In genomic region chr19:2290441-2291184, GRCh38 we compare ENCODE assay signal across 8 cellular contexts. TPM values are rescaled to one million over a fixed set of nuclear protein-coding genes. Genes with fewer than 3 reads are reported as not detected.
DNase-seq lines count a peak whose midpoint lies in the region; ATAC-seq, FAIRE-seq and TF ChIP-seq lines count a peak whose summit lies in the region.

No MANE protein-coding gene starts in this region.

- H3K36me3 ChIP-seq in OCI-LY7 (ENCODE audit: insufficient read depth, low read length) (no peaks in the 10 kb centered on the region), right atrium auricular region (no peaks in the 10 kb centered on the region)

- H3K9me3 Mint-ChIP-seq in activated CD4-positive, alpha-beta T cell treated with anti-CD3 and anti-CD28 coated beads, Interleukin-2, amount 10 ng/mL, durations not matched to agents 24 days and 14 days: no peaks in the 10 kb centered on the region
- H3K9me3 Mint-ChIP-seq in stimulated activated naive CD8-positive, alpha-beta T cell treated with anti-CD3 and anti-CD28 coated beads, Interleukin-15, amount 100 ng/mL, for 72 hours: no peaks in the 10 kb centered on the region

- BruUV-seq in OCI-LY7 (replicated peaks; lab: Mats Ljungman, UMichigan): no TSS peak

- H3K4me1 ChIP-seq in OCI-LY7 (ENCODE audit: insufficient read depth, low read length, poor library complexity, severe bottlenecking): peaks cover 41% of the 10 kb centered on the region
- peaks cover 0 to 40% of the 10 kb centered on the region in 2 donors for H3K4me1 ChIP-seq in right atrium auricular region

- peak overlapping the region; percentile 73 for H3K4me3 ChIP-seq in OCI-LY7 (ENCODE audit: low read depth, low read length, poor library complexity, severe bottlenecking)
- H3K4me3 ChIP-seq in right atrium auricular region: peak overlapping the region; percentile 21 to 44

- POLR2A ChIA-PET in OCI-LY7 (lab: Charles Lee): interaction anchor here (0.6 kb wide), 1 partner anchor 20 kb away, joined by 5 read pairs; no protein-coding TSS in a partner anchor

- no peak for FAIRE-seq in frontal cortex (lab: Jason Lieb, UNC)

- H3K27me3 ChIP-seq in right atrium auricular region: peaks cover 10 to 28% of the 10 kb centered on the region in 2 donors

- peak overlapping the region; percentile 65 for H3K27ac Mint-ChIP-seq in activated CD4-positive, alpha-beta T cell treated with anti-CD3 and anti-CD28 coated beads, Interleukin-2, amount 10 ng/mL, durations not matched to agents 24 days and 14 days
- H3K27ac Mint-ChIP-seq in stimulated activated naive CD8-positive, alpha-beta T cell treated with anti-CD3 and anti-CD28 coated beads, Interleukin-15, amount 100 ng/mL, for 72 hours: peak overlapping the region in 1 of 2 donors; percentile 67

- no peak for TF ChIP-seq CTCF in OCI-LY7 (conservative IDR thresholded peaks at IDR 0.05; ENCODE audit: low read length)
- TF ChIP-seq CTCF in right atrium auricular region (IDR thresholded peaks at IDR 0.05): no peak

- H3K36me3 Mint-ChIP-seq in activated CD4-positive, alpha-beta T cell treated with anti-CD3 and anti-CD28 coated beads, Interleukin-2, amount 10 ng/mL, durations not matched to agents 24 days and 14 days (ENCODE audit: low read depth): peaks cover 15% of the 10 kb centered on the region

- ATAC-seq in stimulated activated naive CD8-positive, alpha-beta T cell treated with anti-CD3 and anti-CD28 coated beads, Interleukin-15, amount 100 ng/mL, for 72 hours: peak; percentile 32
- ATAC-seq in GM19023 (IDR thresholded peaks at IDR 0.05; ENCODE audit: unreplicated experiment): no peak

- H3K4me3 Mint-ChIP-seq in activated CD4-positive, alpha-beta T cell treated with anti-CD3 and anti-CD28 coated beads, Interleukin-2, amount 10 ng/mL, durations not matched to agents 24 days and 14 days: peak overlapping the region; percentile 85
- peak overlapping the region; percentile 71 to 94 for H3K4me3 Mint-ChIP-seq in stimulated activated naive CD8-positive, alpha-beta T cell treated with anti-CD3 and anti-CD28 coated beads, Interleukin-15, amount 100 ng/mL, for 72 hours

- intact Hi-C loops in activated CD4-positive, alpha-beta T cell treated with anti-CD3 and anti-CD28 coated beads, Interleukin-2, amount 10 ng/mL, durations not matched to agents 24 days and 14 days (cut with micrococcal nuclease): no loop called here
- intact Hi-C loops in OCI-LY7 (cut with micrococcal nuclease; ENCODE audit: unreplicated experiment): no loop called here

- peaks cover 25% of the 10 kb centered on the region for H3K4me1 Mint-ChIP-seq in activated CD4-positive, alpha-beta T cell treated with anti-CD3 and anti-CD28 coated beads, Interleukin-2, amount 10 ng/mL, durations not matched to agents 24 days and 14 days
- peaks cover 45% of the 10 kb centered on the region for H3K4me1 Mint-ChIP-seq in stimulated activated naive CD8-positive, alpha-beta T cell treated with anti-CD3 and anti-CD28 coated beads, Interleukin-15, amount 100 ng/mL, for 72 hours

- H3K4me2 ChIP-seq in OCI-LY7 (ENCODE audit: low read length): peak overlapping the region; percentile 76

- no peaks in the 10 kb centered on the region for H3K79me2 ChIP-seq in OCI-LY7 (ENCODE audit: insufficient read depth, low read depth, low read length)

- H2AFZ ChIP-seq in OCI-LY7 (ENCODE audit: low read length): peak overlapping the region; percentile 69; the same call in 1 of the 2 replicates

- no peaks in the 10 kb centered on the region for H3K9me2 ChIP-seq in OCI-LY7 (ENCODE audit: insufficient read depth, low read length)

- H3K9me3 ChIP-seq in OCI-LY7 (ENCODE audit: low read length) (no peaks in the 10 kb centered on the region), right atrium auricular region (no peaks in the 10 kb centered on the region)

- no peaks in the 10 kb centered on the region; the same call in 1 of the 2 replicates for H4K20me1 ChIP-seq in OCI-LY7 (ENCODE audit: insufficient read depth, low read length)

- peak; percentile 80 for DNase-seq in activated CD4-positive, alpha-beta T cell treated with anti-CD3 and anti-CD28 coated beads, Interleukin-2, amount 10 ng/mL, durations not matched to agents 24 days and 14 days
- DNase-seq in activated CD4-positive, alpha-beta T cell treated with anti-CD3 and anti-CD28 coated beads for 48 hours: no peak
- no peak for DNase-seq in OCI-LY7 (ENCODE audit: low spot score)
- no peak for DNase-seq in right atrium auricular region (ENCODE audit: low spot score)
- no peak for DNase-seq in stimulated activated naive CD8-positive, alpha-beta T cell treated with anti-CD3 and anti-CD28 coated beads, Interleukin-15, amount 100 ng/mL, for 72 hours
- no peak for DNase-seq in AG08396 (ENCODE audit: low spot score)
- DNase-seq in frontal cortex (ENCODE audit: low spot score in 2 of 2): no peak

- H3K27ac ChIP-seq in OCI-LY7 (ENCODE audit: low read depth, low read length, poor library complexity, severe bottlenecking) (no peak overlapping the region), right atrium auricular region (no peak overlapping the region)

- CTCF ChIA-PET in OCI-LY7 (lab: Charles Lee; ENCODE audit: unreplicated experiment): no interaction called here

- H3K27me3 Mint-ChIP-seq in activated CD4-positive, alpha-beta T cell treated with anti-CD3 and anti-CD28 coated beads, Interleukin-2, amount 10 ng/mL, durations not matched to agents 24 days and 14 days: no peaks in the 10 kb centered on the region
- H3K27me3 Mint-ChIP-seq in stimulated activated naive CD8-positive, alpha-beta T cell treated with anti-CD3 and anti-CD28 coated beads, Interleukin-15, amount 100 ng/mL, for 72 hours: peaks cover 31% of the 10 kb centered on the region

RNA-seq across cellular contexts. Expression of gene PEAK3, which starts 8.6 kb away (rescaled TPM):
- total RNA-seq in activated CD4-positive, alpha-beta T cell treated with anti-CD3 and anti-CD28 coated beads, Interleukin-2, amount 10 ng/mL, durations not matched to agents 24 days and 14 days: 0.09 TPM in 1 of 2 replicates, not detected in the other
- total RNA-seq in OCI-LY7 (2014; rRNA removed; shearing (Covaris generic)): not detected in 2 replicates
- 0.18 TPM in 1 of 2 replicates, not detected in the other for total RNA-seq in OCI-LY7 (2022)
- 1 to 10 TPM; 1.5 to 1.9 TPM for total RNA-seq in right atrium auricular region
- under 0.01 TPM for total RNA-seq in frontal cortex

RNA-seq across cellular contexts. Expression of gene LINGO3, which starts 17.3 kb away (rescaled TPM):
- 0.09 and 0.26 TPM in 2 replicates for total RNA-seq in activated CD4-positive, alpha-beta T cell treated with anti-CD3 and anti-CD28 coated beads, Interleukin-2, amount 10 ng/mL, durations not matched to agents 24 days and 14 days
- 0.33 and 0.38 TPM in 2 replicates for total RNA-seq in OCI-LY7 (2014; rRNA removed; shearing (Covaris generic))
- total RNA-seq in OCI-LY7 (2022): 0.13 and 0.17 TPM in 2 replicates
- total RNA-seq in right atrium auricular region: not detected
- 0.82 TPM for total RNA-seq in frontal cortex

RNA-seq across cellular contexts. Expression of gene JSRP1, which starts 34.4 kb away (rescaled TPM):
- 0.40 and 0.91 TPM in 2 replicates for total RNA-seq in activated CD4-positive, alpha-beta T cell treated with anti-CD3 and anti-CD28 coated beads, Interleukin-2, amount 10 ng/mL, durations not matched to agents 24 days and 14 days
- total RNA-seq in OCI-LY7 (2014; rRNA removed; shearing (Covaris generic)): 0.44 and 1.5 TPM in 2 replicates
- total RNA-seq in OCI-LY7 (2022): 13.8 and 15.9 TPM in 2 replicates
- total RNA-seq in right atrium auricular region: under 1 TPM in 1 of 2 donors, not detected in 1; 0.39 TPM
- total RNA-seq in frontal cortex: 2.0 TPM

RNA-seq across cellular contexts. Expression of gene LSM7, which starts 37.8 kb away (rescaled TPM):
- total RNA-seq in activated CD4-positive, alpha-beta T cell treated with anti-CD3 and anti-CD28 coated beads, Interleukin-2, amount 10 ng/mL, durations not matched to agents 24 days and 14 days: 190 and 192 TPM in 2 replicates
- total RNA-seq in OCI-LY7 (2014; rRNA removed; shearing (Covaris generic)): 288 and 321 TPM in 2 replicates
- total RNA-seq in OCI-LY7 (2022): 164 and 170 TPM in 2 replicates
- 100 to 1,000 TPM in 1 of 2 donors, 10 to 100 TPM in 1; 38.6 to 104 TPM for total RNA-seq in right atrium auricular region
- total RNA-seq in frontal cortex: 97.4 TPM

RNA-seq across cellular contexts. Expression of gene SPPL2B, which starts 37.9 kb away (rescaled TPM):
- 69.7 and 69.8 TPM in 2 replicates for total RNA-seq in activated CD4-positive, alpha-beta T cell treated with anti-CD3 and anti-CD28 coated beads, Interleukin-2, amount 10 ng/mL, durations not matched to agents 24 days and 14 days
- total RNA-seq in OCI-LY7 (2014; rRNA removed; shearing (Covaris generic)): 96.9 and 106 TPM in 2 replicates
- total RNA-seq in OCI-LY7 (2022) (185 and 191 TPM in 2 replicates), right atrium auricular region (10 to 100 TPM; 16.7 to 19.8 TPM), frontal cortex (16.3 TPM)
